ENCODE assay signal across 10 cellular contexts in genomic region chr6:44177691-44178423, GRCh38. TPM values are rescaled to one million over a fixed set of nuclear protein-coding genes. Genes with fewer than 3 reads are reported as not detected.
DNase-seq lines count a peak whose midpoint lies in the region; ATAC-seq and TF ChIP-seq lines count a peak whose summit lies in the region.
"Had no signal": no experiment of that assay in that cellular context is flagged by ENCODE, and none has a peak within 500 bp of the region (broad histone marks: within the 10 kb centered on the region; RNA-seq: fewer than 3 reads in every experiment).

No MANE protein-coding gene starts in this region.

- H3K27me3 ChIP-seq in BLaER1 (no peaks in the 10 kb centered on the region), trophoblast cell (ENCODE audit: insufficient read depth, low read length) (no peaks in the 10 kb centered on the region)

- no peak overlapping the region for H3K23ac ChIP-seq in trophoblast cell (ENCODE audit: low read length)

- no peak overlapping the region for H3K4me3 ChIP-seq in BLaER1
- no peak overlapping the region for H3K4me3 ChIP-seq in astrocyte of the cerebellum (ENCODE audit: low read depth, low read length)
- no peak overlapping the region for H3K4me3 ChIP-seq in trophoblast cell (ENCODE audit: low read depth, low read length)
- H3K4me3 ChIP-seq: PC-9 had no signal

- H3K4ac ChIP-seq in trophoblast cell (ENCODE audit: low read depth, low read length): no peak overlapping the region

- H3K27me3 Mint-ChIP-seq in T-cell: peaks cover 0 to 3% of the 10 kb centered on the region in 2 donors

- H2AFZ ChIP-seq in trophoblast cell (ENCODE audit: insufficient read depth, low read length, poor library complexity): peak overlapping the region; percentile 28
- H2AFZ ChIP-seq: PC-9 had no signal

- CTCF ChIA-PET in T-cell (lab: Charles Lee): interaction anchor here (0.5 to 0.7 kb wide), 2 partner anchors 17 to 142 kb away, joined by 3 read pairs; no protein-coding TSS in a partner anchor

- peak overlapping the region; percentile 65 for H3K14ac ChIP-seq in trophoblast cell (ENCODE audit: low read length)

- H3K4me1 ChIP-seq in BLaER1: peaks cover 47% of the 10 kb centered on the region
- peaks cover 20 to 30% of the 10 kb centered on the region in 2 experiments for H3K4me1 ChIP-seq in trophoblast cell (ENCODE audit: control insufficient read depth in 1 of 2, insufficient read depth in 2 of 2, low read length in 2 of 2)

- H3K9ac ChIP-seq in BLaER1: no peak overlapping the region
- H3K9ac ChIP-seq in trophoblast cell (ENCODE audit: low read length): no peak overlapping the region

- H3K9me3 Mint-ChIP-seq in T-cell: no peaks in the 10 kb centered on the region
- H3K9me3 Mint-ChIP-seq: activated CD4-positive, alpha-beta memory T cell treated with anti-CD3 and anti-CD28 coated beads, Interleukin-2, amount 10 ng/mL, durations not matched to agents 7 days and 5 days had no signal

- H3K79me1 ChIP-seq in trophoblast cell (ENCODE audit: low read length): peaks cover 31% of the 10 kb centered on the region

- peak overlapping the region; percentile 61 for H2AK5ac ChIP-seq in trophoblast cell (ENCODE audit: low read length)

- TF ChIP-seq CTCF in astrocyte of the cerebellum (IDR thresholded peaks at IDR 0.05; ENCODE audit: low read depth, low read length, missing control alignments): no peak

- no peaks in the 10 kb centered on the region for H3K79me2 ChIP-seq in trophoblast cell (ENCODE audit: control insufficient read depth, insufficient read depth, low read length, poor library complexity)

- DNase-seq in astrocyte of the cerebellum (ENCODE audit: low read depth) (peak; percentile 16), Right ventricle myocardium superior (peak; percentile 90), trophoblast cell (peak; percentile 99 to 100), NCI-H82 (lab: John Stamatoyannopoulos, UW) (no peak), T-cell (no peak), NCI-H2227 (lab: John Stamatoyannopoulos, UW; ENCODE audit: unreplicated experiment) (no peak)
- DNase-seq: PC-9 had no signal

- H3K18ac ChIP-seq in trophoblast cell (ENCODE audit: low read length): peak overlapping the region; percentile 35

- in situ Hi-C loops in astrocyte of the cerebellum (cut with HindIII; ENCODE audit: low sequenced_read_pairs): no loop called here

- peak overlapping the region; percentile 24 for H2BK120ac ChIP-seq in trophoblast cell (ENCODE audit: insufficient read depth, low read length, poor library complexity)

- peaks cover 6 to 16% (median 7%) of the 10 kb centered on the region in 3 donors for H3K4me1 Mint-ChIP-seq in T-cell

- H3K27ac ChIP-seq in BLaER1: no peak overlapping the region
- H3K27ac ChIP-seq in trophoblast cell (ENCODE audit: low read depth, low read length): peak overlapping the region; percentile 95
- H3K27ac ChIP-seq: PC-9 had no signal

- H3K36me3 ChIP-seq in BLaER1 (no peaks in the 10 kb centered on the region), trophoblast cell (ENCODE audit: control insufficient read depth in 1 of 2, insufficient read depth in 2 of 2, low read length in 2 of 2) (no peaks in the 10 kb centered on the region)

- no peak overlapping the region for H3K27ac Mint-ChIP-seq in T-cell
- H3K27ac Mint-ChIP-seq: activated CD4-positive, alpha-beta memory T cell treated with anti-CD3 and anti-CD28 coated beads, Interleukin-2, amount 10 ng/mL, durations not matched to agents 7 days and 5 days had no signal

- WGBS in trophoblast cell (ENCODE audit: extremely low coverage, insufficient coverage, insufficient read length): no CpG with 5 or more reads among the region's 13 CpGs

- no peaks in the 10 kb centered on the region; the same call in 1 of the 2 replicates for H4K20me1 ChIP-seq in BLaER1

- peak overlapping the region; percentile 60 for H4K91ac ChIP-seq in trophoblast cell (ENCODE audit: low read depth, low read length)

- ATAC-seq in Right ventricle myocardium superior (ENCODE audit: poor library complexity) (peak; percentile 87), GM18909 (IDR thresholded peaks at IDR 0.05; ENCODE audit: poor library complexity, unreplicated experiment) (no peak), T-cell (replicated peaks in 1 of 4) (no peak)

- POLR2A ChIA-PET in T-cell (lab: Charles Lee): no interaction called here

- H3K9me3 ChIP-seq in BLaER1 (no peaks in the 10 kb centered on the region), trophoblast cell (ENCODE audit: insufficient read depth, low read depth, low read length) (peaks cover 5% of the 10 kb centered on the region)

- H4K12ac ChIP-seq in trophoblast cell (ENCODE audit: low read depth, low read length): no peak overlapping the region

- intact Hi-C loops in Right ventricle myocardium superior (cut with DNase I): no loop called here

- H3K4me3 Mint-ChIP-seq in T-cell: peak overlapping the region in 1 of 3 donors; percentile 46
- H3K4me3 Mint-ChIP-seq: activated CD4-positive, alpha-beta memory T cell treated with anti-CD3 and anti-CD28 coated beads, Interleukin-2, amount 10 ng/mL, durations not matched to agents 7 days and 5 days had no signal

- H3K4me2 ChIP-seq in BLaER1 (peak overlapping the region; percentile 89), trophoblast cell (ENCODE audit: low read length) (no peak overlapping the region)
- H3K4me2 ChIP-seq: PC-9 had no signal

- no peaks in the 10 kb centered on the region for H3K36me3 Mint-ChIP-seq in T-cell

- peak overlapping the region; percentile 87 for H2BK5ac ChIP-seq in trophoblast cell (ENCODE audit: low read depth, low read length, poor library complexity)

- H2BK12ac ChIP-seq in trophoblast cell (ENCODE audit: low read length): peak overlapping the region; percentile 55

- peak overlapping the region; percentile 40 for H4K8ac ChIP-seq in trophoblast cell (ENCODE audit: low read depth, low read length)

RNA-seq across cellular contexts. Expression of gene CAPN11, which starts 19.2 kb away (rescaled TPM):
- total RNA-seq in Right ventricle myocardium superior: 0.43 TPM
- polyA plus RNA-seq in trophoblast cell (2013): 0.06 and 0.07 TPM in 2 replicates
- under 1 TPM in 1 of 5 donors, not detected in 4; 0.79 TPM for total RNA-seq in T-cell
- total RNA-seq: PC-9 had no signal

RNA-seq across cellular contexts. Expression of gene MYMX, which starts 38.9 kb away (rescaled TPM):
- total RNA-seq in Right ventricle myocardium superior: 0.56 TPM
- polyA plus RNA-seq in trophoblast cell (2013): 0.37 and 0.41 TPM in 2 replicates
- total RNA-seq in T-cell: not detected
- total RNA-seq: activated CD4-positive, alpha-beta memory T cell treated with anti-CD3 and anti-CD28 coated beads, Interleukin-2, amount 10 ng/mL, durations not matched to agents 7 days and 5 days; PC-9 had no signal

RNA-seq across cellular contexts. Expression of gene SLC29A1, which starts 45.5 kb away (rescaled TPM):
- 181 TPM for total RNA-seq in Right ventricle myocardium superior
- polyA plus RNA-seq in trophoblast cell (2013): 99.2 and 101 TPM in 2 replicates
- total RNA-seq in T-cell: 1 to 10 TPM; 1.3 to 8.0 (median 3.4) TPM

RNA-seq across cellular contexts. Expression of gene TMEM63B, which starts 50.5 kb away (rescaled TPM):
- 46.3 TPM for total RNA-seq in Right ventricle myocardium superior
- 36.4 and 36.9 TPM in 2 replicates for polyA plus RNA-seq in trophoblast cell (2013)
- total RNA-seq in T-cell: 10 to 100 TPM; 16.6 to 21.1 (median 19.3) TPM

RNA-seq across cellular contexts. Expression of gene MRPL14, which starts 50.6 kb away (rescaled TPM):
- total RNA-seq in Right ventricle myocardium superior: 41.0 TPM
- 79.2 and 82.1 TPM in 2 replicates for polyA plus RNA-seq in trophoblast cell (2013)
- total RNA-seq in T-cell: 10 to 100 TPM; 12.0 to 24.2 (median 22.3) TPM

Comparison
In these comparisons a context has a peak if more than half of its experiments do, and no peak if none do; other contexts are left out.
1. DNase-seq: peak in astrocyte of the cerebellum (single experiment), Right ventricle myocardium superior (single experiment) and trophoblast cell (2 of 2); none in NCI-H82 (single experiment), T-cell (0 of 34) and NCI-H2227 (single experiment).
2. RNA of gene SLC29A1, which starts 45.5 kb away (total RNA-seq): 181 TPM in Right ventricle myocardium superior (single experiment); 1.3 to 8.0 TPM in T-cell; every median in the first group is over 10 times any median in the second.